8 cellular contexts compared by ENCODE assay signal in genomic region chr12:1592444-1593231, GRCh38. TPM values are rescaled to one million over a fixed set of nuclear protein-coding genes. Genes with fewer than 3 reads are reported as not detected.
A peak's percentile ranks its signal among the peaks of the same experiment; 100 is the strongest.
DNase-seq lines count a peak whose midpoint lies in the region; ATAC-seq and TF ChIP-seq lines count a peak whose summit lies in the region.

No MANE protein-coding gene starts in this region.

- TF ChIP-seq CTCF in GM12864 (IDR thresholded peaks at IDR 0.05; ENCODE audit: low read depth, low read length, missing control alignments) = no peak
- TF ChIP-seq CTCF in MM.1S (IDR thresholded peaks at IDR 0.05; ENCODE audit: low read length) = no peak; the same call in 1 of the 2 replicates
- TF ChIP-seq CTCF in WERI-Rb-1 (IDR thresholded peaks at IDR 0.05; ENCODE audit: low read depth, low read length) = no peak
- TF ChIP-seq CTCF in left lung (IDR thresholded peaks at IDR 0.05) = no peak

- ATAC-seq in left lung = peak; percentile 3

- intact Hi-C loops in left lung (cut with DNase I) = no loop called here

- peaks cover 87% of the 10 kb centered on the region for H3K79me2 ChIP-seq in MM.1S (ENCODE audit: low read length)

- peaks cover 40% of the 10 kb centered on the region for H3F3A ChIP-seq in MM.1S (ENCODE audit: insufficient read depth, low read length)

- H3K4me1 ChIP-seq in MM.1S (ENCODE audit: low read length) = peaks cover 35% of the 10 kb centered on the region
- H3K4me1 ChIP-seq in left lung = peaks cover 22 to 71% of the 10 kb centered on the region in 2 donors

- H3K9ac ChIP-seq in MM.1S (ENCODE audit: low read length) = peak overlapping the region; percentile 78

- H2AFZ ChIP-seq in MM.1S (ENCODE audit: low read length) = no peak overlapping the region

- peak overlapping the region; percentile 83 for H3K4me3 ChIP-seq in GM12864 (ENCODE audit: low read depth, low read length)
- peak overlapping the region; percentile 78 for H3K4me3 ChIP-seq in MM.1S (ENCODE audit: low read length)
- H3K4me3 ChIP-seq in WERI-Rb-1 (ENCODE audit: low read depth, low read length) = no peak overlapping the region
- peak overlapping the region; percentile 73 to 81 for H3K4me3 ChIP-seq in left lung

- H3K27me3 ChIP-seq in MM.1S (replicated peaks; ENCODE audit: insufficient read depth, low read length) (no peaks in the 10 kb centered on the region), WERI-Rb-1 (ENCODE audit: insufficient read depth, low read depth, severe bottlenecking) (no peaks in the 10 kb centered on the region), left lung (no peaks in the 10 kb centered on the region)

- H3K9me3 ChIP-seq in MM.1S (replicated peaks; ENCODE audit: insufficient read depth, low read length) = no peaks in the 10 kb centered on the region
- H3K9me3 ChIP-seq in WERI-Rb-1 (ENCODE audit: severe bottlenecking) = no peaks in the 10 kb centered on the region
- H3K9me3 ChIP-seq in left lung = no peaks in the 10 kb centered on the region

- H3K4me2 ChIP-seq in MM.1S (ENCODE audit: low read depth, low read length) = peak overlapping the region; percentile 89

- DNase-seq in GM12864 (ENCODE audit: low read depth) = no peak
- DNase-seq in MM.1S = peak; percentile 83
- peak; percentile 23 for DNase-seq in WERI-Rb-1
- DNase-seq in central memory CD4-positive, alpha-beta T cell = peak; percentile 64
- DNase-seq in left lung = peak in 1 of 2 donors; percentile 56
- peak; percentile 65 for DNase-seq in stimulated activated CD4-positive, alpha-beta T cell treated with anti-CD3 and anti-CD28 coated beads, Interleukin-4, amount 100 ng/mL, for 24 hours
- DNase-seq in GOT3 (lab: John Stamatoyannopoulos, UW) = no peak
- no peak for DNase-seq in SKM-1 treated with dmso at 0.1 percent for 144 hours (lab: John Stamatoyannopoulos, UW; ENCODE audit: unreplicated experiment)

- H3K36me3 ChIP-seq in MM.1S (replicated peaks; ENCODE audit: insufficient read depth, low read length) (no peaks in the 10 kb centered on the region), WERI-Rb-1 (peaks cover 9% of the 10 kb centered on the region), left lung (no peaks in the 10 kb centered on the region)

- H3K9me2 ChIP-seq in MM.1S (replicated peaks; ENCODE audit: insufficient read depth, low read length) = no peaks in the 10 kb centered on the region

- H3K27ac ChIP-seq in MM.1S (ENCODE audit: low read length) (peak overlapping the region; percentile 81), WERI-Rb-1 (no peak overlapping the region), left lung (peak overlapping the region; percentile 96 to 97)

- H4K20me1 ChIP-seq in MM.1S (ENCODE audit: insufficient read depth, low read length) = peaks cover 23% of the 10 kb centered on the region

RNA-seq across cellular contexts. Expression of gene FBXL14, which starts 1.7 kb away (rescaled TPM):
- 10 to 100 TPM; 11.5 to 15.5 TPM for total RNA-seq in left lung

RNA-seq across cellular contexts. Expression of gene WNT5B, which starts 36.4 kb away (rescaled TPM):
- total RNA-seq in left lung = 1 to 10 TPM; 3.3 to 4.5 TPM

Comparison
In these comparisons a context has a peak if more than half of its experiments do, and no peak if none do; other contexts are left out.
1. DNase-seq: peak in MM.1S (single experiment), WERI-Rb-1 (single experiment), central memory CD4-positive, alpha-beta T cell (single experiment) and stimulated activated CD4-positive, alpha-beta T cell treated with anti-CD3 and anti-CD28 coated beads, Interleukin-4, amount 100 ng/mL, for 24 hours (single experiment); none in GM12864 (single experiment), GOT3 (single experiment) and SKM-1 treated with dmso at 0.1 percent for 144 hours (single experiment).